In genomic region chr20:44537993-44538392, GRCh38 we compare ENCODE assay signal across 18 cellular contexts. TPM values are rescaled to one million over a fixed set of nuclear protein-coding genes. Genes with fewer than 3 reads are reported as not detected.
A peak's percentile ranks its signal among the peaks of the same experiment; 100 is the strongest.
DNase-seq lines count a peak whose midpoint lies in the region; ATAC-seq and TF ChIP-seq lines count a peak whose summit lies in the region.
"Had no signal": no experiment of that assay in that cellular context is flagged by ENCODE, and none has a peak within 500 bp of the region (broad histone marks: within the 10 kb centered on the region; RNA-seq: fewer than 3 reads in every experiment).

No MANE protein-coding gene starts in this region.

- no peaks in the 10 kb centered on the region for H3K27me3 Mint-ChIP-seq in nephron (ENCODE audit: low read depth)

- no peak overlapping the region for H3K27ac Mint-ChIP-seq in nephron

- ATAC-seq in HG02885 (IDR thresholded peaks at IDR 0.05; ENCODE audit: poor library complexity, unreplicated experiment) (no peak), HG03175 (IDR thresholded peaks at IDR 0.05; ENCODE audit: unreplicated experiment) (no peak), GM21529 (IDR thresholded peaks at IDR 0.05; ENCODE audit: unreplicated experiment) (no peak)
- ATAC-seq: activated CD4-positive, CD25-positive, alpha-beta regulatory T cell treated with anti-CD3 and anti-CD28 coated beads, Interleukin-2, amount 50 U/mL, for 24 hours; sciatic nerve had no signal

- no peak overlapping the region for H3K4me3 Mint-ChIP-seq in nephron

- H3K4me3 ChIP-seq in AG10803 (ENCODE audit: low read length), result no peak overlapping the region
- no peak overlapping the region for H3K4me3 ChIP-seq in epithelial cell of proximal tubule (ENCODE audit: low read depth, low read length)
- H3K4me3 ChIP-seq: BLaER1 treated with 17β-estradiol and CSF1 and Interleukin-3, amounts not matched to agents 10 nM and 100 nM had no signal

- TF ChIP-seq CTCF in AG10803 (conservative IDR thresholded peaks at IDR 0.05; ENCODE audit: low read length) (peak; percentile 38), epithelial cell of proximal tubule (conservative IDR thresholded peaks at IDR 0.05; ENCODE audit: low read depth, low read length) (peak; percentile 18), nephron (IDR thresholded peaks at IDR 0.05; ENCODE audit: unreplicated experiment in 3 of 3) (peak in 2 of 3 experiments; percentile 7 to 33)

- H3K9me3 Mint-ChIP-seq in nephron, result no peaks in the 10 kb centered on the region

- DNase-seq in AG10803 (ENCODE audit: low read depth) (no peak), OCI-M1 (lab: John Stamatoyannopoulos, UW) (peak; percentile 21), epithelial cell of proximal tubule (ENCODE audit: low read depth) (no peak)
- DNase-seq: caudate nucleus; effector CD8-positive, alpha-beta T cell; Karpas-422; NCI-H1092 treated with DMSO at 0.1 percent for 48 hours; NCI-H2107; NCI-H526 treated with DMSO at 0.1 percent for 48 hours; stimulated activated CD4-positive, alpha-beta T cell treated with anti-CD3 and anti-CD28 coated beads, Interleukin-2, amount 100 ng/mL, for 24 hours; T-helper 9 cell had no signal

- peaks cover 8% of the 10 kb centered on the region for H3K4me1 Mint-ChIP-seq in nephron

- no peaks in the 10 kb centered on the region for H3K36me3 Mint-ChIP-seq in nephron (ENCODE audit: low read depth)

RNA-seq across cellular contexts. Expression of gene SERINC3, which starts 16.1 kb away (rescaled TPM):
- 36.6 and 43.3 TPM in 2 replicates for total RNA-seq in epithelial cell of proximal tubule

RNA-seq across cellular contexts. Expression of gene PKIG, which starts 44.4 kb away (rescaled TPM):
- 28.8 and 64.3 TPM in 2 replicates for total RNA-seq in epithelial cell of proximal tubule
